ENCODE assay signal across 16 cellular contexts in genomic region chr12:24840046-24840800, GRCh38.
DNase-seq lines count a peak whose midpoint lies in the region; TF ChIP-seq lines count a peak whose summit lies in the region.
"Had no signal": no experiment of that assay in that cellular context is flagged by ENCODE, and none has a peak within 500 bp of the region (broad histone marks: within the 10 kb centered on the region; RNA-seq: fewer than 3 reads in every experiment).

No MANE protein-coding gene starts in this region.

- H3K27me3 ChIP-seq in breast epithelium (no peaks in the 10 kb centered on the region), fibroblast of lung (ENCODE audit: control insufficient read depth, insufficient read depth, low read length) (no peaks in the 10 kb centered on the region)
- H3K27me3 ChIP-seq: adrenal gland, testis had no signal

- H3K36me3 ChIP-seq in breast epithelium (no peaks in the 10 kb centered on the region), fibroblast of lung (ENCODE audit: control insufficient read depth, insufficient read depth, low read length) (peaks cover 5% of the 10 kb centered on the region)

- peaks cover 40% of the 10 kb centered on the region for H3K4me1 Mint-ChIP-seq in MCF 10A (ENCODE audit: insufficient read depth, unreplicated experiment)
- peaks cover 27% of the 10 kb centered on the region for H3K4me1 Mint-ChIP-seq in T-helper 2 cell treated with Interferon-gamma antibody and Interleukin-4, amounts not matched to agents 5 μg/mL and 100 μg/mL, for 36 hours (ENCODE audit: low read depth)
- peaks cover 45% of the 10 kb centered on the region for H3K4me1 Mint-ChIP-seq in stimulated activated naive CD8-positive, alpha-beta T cell treated with anti-CD3 and anti-CD28 coated beads, Interleukin-15, Interleukin-2, amounts not matched to agents 100 ng/mL and 50 ng/mL, for 24 hours (ENCODE audit: low read depth)

- no peaks in the 10 kb centered on the region for H3K9me3 ChIP-seq in breast epithelium
- H3K9me3 ChIP-seq in fibroblast of lung (ENCODE audit: control insufficient read depth, insufficient read depth, low read depth, low read length) = no peaks in the 10 kb centered on the region
- H3K9me3 ChIP-seq: adrenal gland, testis had no signal

- TF ChIP-seq CTCF in MCF 10A (IDR thresholded peaks at IDR 0.05; ENCODE audit: unreplicated experiment) (no peak), breast epithelium (IDR thresholded peaks at IDR 0.05) (no peak), fibroblast of lung (conservative IDR thresholded peaks at IDR 0.05 in 1 of 2, IDR thresholded peaks at IDR 0.05 in 1 of 2; ENCODE audit: low read depth in 1 of 2, low read length in 2 of 2) (no peak)

- no peaks in the 10 kb centered on the region for H3K27me3 Mint-ChIP-seq in MCF 10A (ENCODE audit: insufficient read depth, unreplicated experiment)
- H3K27me3 Mint-ChIP-seq in T-helper 2 cell treated with Interferon-gamma antibody and Interleukin-4, amounts not matched to agents 5 μg/mL and 100 μg/mL, for 36 hours (ENCODE audit: low read depth) = no peaks in the 10 kb centered on the region
- H3K27me3 Mint-ChIP-seq in stimulated activated naive CD8-positive, alpha-beta T cell treated with anti-CD3 and anti-CD28 coated beads, Interleukin-15, Interleukin-2, amounts not matched to agents 100 ng/mL and 50 ng/mL, for 24 hours = peaks cover 3% of the 10 kb centered on the region

- H4K20me1 ChIP-seq in fibroblast of lung (ENCODE audit: control insufficient read depth, extremely low read depth, insufficient read depth, low read length) = no peaks in the 10 kb centered on the region

- H3K79me2 ChIP-seq in fibroblast of lung (ENCODE audit: control insufficient read depth, insufficient read depth, low read length) = no peaks in the 10 kb centered on the region
- H3K79me2 ChIP-seq: parathyroid adenoma had no signal

- CTCF ChIA-PET in MCF 10A (lab: Yijun Ruan, JAX) = interaction anchor here (1.0 to 3.1 kb wide), 2 partner anchors 12 to 26 kb away, joined by 3 to 20 read pairs; no protein-coding TSS in a partner anchor

- intact Hi-C loops in MCF 10A (cut with micrococcal nuclease) = no loop called here
- intact Hi-C loops in breast epithelium (cut with DNase I; ENCODE audit: low total_unique reads) = no loop called here

- no TSS peak for BruUV-seq in MCF 10A (replicated peaks; lab: Mats Ljungman, UMichigan)

- peak; percentile 21 for DNase-seq in MCF 10A (ENCODE audit: unreplicated experiment)
- DNase-seq in breast epithelium (ENCODE audit: low spot score in 2 of 2) = no peak
- peak; percentile 45 for DNase-seq in T-helper 2 cell treated with Interferon-gamma antibody and Interleukin-4, amounts not matched to agents 5 μg/mL and 100 μg/mL, for 36 hours (ENCODE audit: low spot score)
- peak; percentile 56 to 76 for DNase-seq in fibroblast of lung (ENCODE audit: low read depth in 2 of 2)
- DNase-seq in UCSD-AML1 (lab: John Stamatoyannopoulos, UW; ENCODE audit: unreplicated experiment) = no peak
- no peak for DNase-seq in epidermal melanocyte (ENCODE audit: insufficient read length, low spot score)
- no peak for DNase-seq in NCI-H1092 (lab: John Stamatoyannopoulos, UW)
- DNase-seq: adrenal gland, DMS 273 treated with DMSO at 0.1 percent for 48 hours, hippocampal formation, left cardiac atrium, NCI-H2081 treated with DMSO at 0.1 percent for 48 hours, RPMI8226, testis had no signal

- H3K27ac ChIP-seq in breast epithelium (no peak overlapping the region), fibroblast of lung (ENCODE audit: insufficient read depth, low read length) (no peak overlapping the region)
- H3K27ac ChIP-seq: adrenal gland, parathyroid adenoma, testis had no signal

- H3K27ac Mint-ChIP-seq in MCF 10A (ENCODE audit: low read depth, unreplicated experiment) = peak overlapping the region; percentile 86
- H3K27ac Mint-ChIP-seq in T-helper 2 cell treated with Interferon-gamma antibody and Interleukin-4, amounts not matched to agents 5 μg/mL and 100 μg/mL, for 36 hours = no peak overlapping the region
- peak overlapping the region; percentile 96 for H3K27ac Mint-ChIP-seq in stimulated activated naive CD8-positive, alpha-beta T cell treated with anti-CD3 and anti-CD28 coated beads, Interleukin-15, Interleukin-2, amounts not matched to agents 100 ng/mL and 50 ng/mL, for 24 hours

- no peak overlapping the region for H3K9ac ChIP-seq in fibroblast of lung (ENCODE audit: insufficient read depth, low read length)
- H3K9ac ChIP-seq: parathyroid adenoma had no signal

- TF ChIP-seq POLR2A in breast epithelium (IDR thresholded peaks at IDR 0.05) = no peak

- H3K36me3 Mint-ChIP-seq in MCF 10A (ENCODE audit: insufficient read depth, unreplicated experiment) = no peaks in the 10 kb centered on the region
- peaks cover 3% of the 10 kb centered on the region for H3K36me3 Mint-ChIP-seq in T-helper 2 cell treated with Interferon-gamma antibody and Interleukin-4, amounts not matched to agents 5 μg/mL and 100 μg/mL, for 36 hours (ENCODE audit: low read depth)
- peaks cover 36% of the 10 kb centered on the region for H3K36me3 Mint-ChIP-seq in stimulated activated naive CD8-positive, alpha-beta T cell treated with anti-CD3 and anti-CD28 coated beads, Interleukin-15, Interleukin-2, amounts not matched to agents 100 ng/mL and 50 ng/mL, for 24 hours (ENCODE audit: low read depth)

- POLR2A ChIA-PET in MCF 10A (lab: Yijun Ruan, JAX) = interaction anchor here (0.7 to 1.7 kb wide), 5 partner anchors 10 to 1704 kb away, joined by 3 to 6 read pairs (median 3); no protein-coding TSS in a partner anchor

- H3K4me3 ChIP-seq in breast epithelium (no peak overlapping the region), fibroblast of lung (replicated peaks in 1 of 4; ENCODE audit: control extremely low read depth in 1 of 4, insufficient read depth in 1 of 4, low read depth in 3 of 4, low read length in 4 of 4) (no peak overlapping the region)
- H3K4me3 ChIP-seq: adrenal gland, testis had no signal

- no peak overlapping the region for H2AFZ ChIP-seq in fibroblast of lung (ENCODE audit: low read length)
- H2AFZ ChIP-seq: parathyroid adenoma had no signal

- H3K4me1 ChIP-seq in breast epithelium (no peaks in the 10 kb centered on the region), fibroblast of lung (ENCODE audit: control insufficient read depth, extremely low read depth, insufficient read depth, low read length) (peaks cover 12% of the 10 kb centered on the region)
- H3K4me1 ChIP-seq: parathyroid adenoma, testis had no signal

- no peak overlapping the region for H3K4me2 ChIP-seq in fibroblast of lung (ENCODE audit: extremely low read depth, insufficient read depth, low read length)

- H3K4me3 Mint-ChIP-seq in MCF 10A (ENCODE audit: unreplicated experiment) = no peak overlapping the region
- H3K4me3 Mint-ChIP-seq in T-helper 2 cell treated with Interferon-gamma antibody and Interleukin-4, amounts not matched to agents 5 μg/mL and 100 μg/mL, for 36 hours = no peak overlapping the region
- peak overlapping the region; percentile 56 for H3K4me3 Mint-ChIP-seq in stimulated activated naive CD8-positive, alpha-beta T cell treated with anti-CD3 and anti-CD28 coated beads, Interleukin-15, Interleukin-2, amounts not matched to agents 100 ng/mL and 50 ng/mL, for 24 hours

- H3K9me3 Mint-ChIP-seq in MCF 10A (ENCODE audit: unreplicated experiment) = no peaks in the 10 kb centered on the region
- no peaks in the 10 kb centered on the region for H3K9me3 Mint-ChIP-seq in T-helper 2 cell treated with Interferon-gamma antibody and Interleukin-4, amounts not matched to agents 5 μg/mL and 100 μg/mL, for 36 hours
- no peaks in the 10 kb centered on the region for H3K9me3 Mint-ChIP-seq in stimulated activated naive CD8-positive, alpha-beta T cell treated with anti-CD3 and anti-CD28 coated beads, Interleukin-15, Interleukin-2, amounts not matched to agents 100 ng/mL and 50 ng/mL, for 24 hours

Comparison
In these comparisons a context has a peak if more than half of its experiments do, and no peak if none do; other contexts are left out.
1. DNase-seq: peak in MCF 10A (single experiment), T-helper 2 cell treated with Interferon-gamma antibody and Interleukin-4, amounts not matched to agents 5 μg/mL and 100 μg/mL, for 36 hours (single experiment) and fibroblast of lung (2 of 2); none in breast epithelium (0 of 2), UCSD-AML1 (single experiment), epidermal melanocyte (single experiment) and NCI-H1092 (single experiment).